In the genomic region with DNA sequence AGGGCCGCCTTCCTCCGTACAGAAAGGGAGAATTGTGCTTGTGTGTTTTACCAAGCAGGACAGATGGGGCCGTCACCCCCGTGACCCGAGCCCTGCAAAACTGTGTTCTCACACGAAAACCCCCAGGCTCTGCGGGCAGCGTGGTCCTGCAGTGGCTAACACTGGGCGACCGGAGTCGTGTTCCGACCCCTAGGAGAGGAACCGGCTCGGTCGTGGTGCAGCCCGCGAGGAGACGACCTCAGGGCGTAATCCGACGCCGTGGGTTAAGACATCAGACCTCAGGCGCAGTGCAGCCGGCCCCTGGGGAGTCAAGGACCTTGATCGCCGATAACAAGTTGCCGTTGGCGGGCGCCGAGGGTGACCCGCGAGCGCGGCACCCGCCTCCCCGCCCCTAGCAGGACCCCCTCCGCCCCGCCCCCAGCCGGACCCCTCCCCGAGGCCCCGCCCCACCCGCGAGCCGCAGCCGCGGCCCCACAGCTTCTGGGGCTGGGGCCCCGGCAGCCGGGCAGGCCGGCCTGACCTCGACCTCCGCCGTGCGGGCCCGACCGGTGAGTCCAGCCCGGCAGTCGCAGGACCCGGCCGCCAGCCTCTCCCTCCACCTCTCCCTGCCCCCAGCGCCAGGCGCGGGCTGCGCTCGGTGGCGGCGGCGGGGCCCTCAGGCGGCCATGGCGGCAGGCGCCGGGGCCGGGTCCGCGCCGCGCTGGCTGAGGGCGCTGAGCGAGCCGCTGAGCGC, we compare ENCODE assay signal across 8 cellular contexts. TPM values are rescaled to one million over a fixed set of nuclear protein-coding genes. Genes with fewer than 3 reads are reported as not detected.
A peak's percentile ranks its signal among the peaks of the same experiment; 100 is the strongest.
DNase-seq lines count a peak whose midpoint lies in the region; TF ChIP-seq lines count a peak whose summit lies in the region.

A gene (plus strand): TSS at position 444 of the 733 bp plus-strand sequence. CDS start 222 bp downstream, at position 666.

- H3K4me1 ChIP-seq in HEK293 (ENCODE audit: control insufficient read depth, insufficient read depth, low read length) (peaks cover 8% of the 10 kb centered on the region), skeletal muscle satellite cell (ENCODE audit: control insufficient read depth, insufficient read depth, low read length) (peaks cover 30% of the 10 kb centered on the region)

- CTCF ChIA-PET in HEK293 (lab: Yijun Ruan, JAX), result interaction anchor here (0.6 to 1.0 kb wide), 3 partner anchors 13 to 17 kb away, joined by 3 read pairs; no protein-coding TSS in a partner anchor

- H3K9me3 ChIP-seq in HEK293 (ENCODE audit: control insufficient read depth, insufficient read depth, low read depth, low read length) (no peaks in the 10 kb centered on the region), skeletal muscle satellite cell (replicated peaks; ENCODE audit: low read length) (no peaks in the 10 kb centered on the region)

- peak within 1 kb of the TSS; percentile 90 for H3K27ac ChIP-seq in HEK293 (ENCODE audit: extremely low read depth, low read depth, low read length)

- in situ Hi-C loops in astrocyte of the cerebellum (cut with HindIII; ENCODE audit: low sequenced_read_pairs), result no loop called here

- H3K27me3 ChIP-seq in skeletal muscle satellite cell (ENCODE audit: control insufficient read depth, insufficient read depth, low read length), result no peaks in the 10 kb centered on the region

- peak within 1 kb of the TSS; percentile 97 for H3K4me2 ChIP-seq in skeletal muscle satellite cell (ENCODE audit: low read length)

- H3K4me3 ChIP-seq in GM12864 (ENCODE audit: low read depth, low read length) (peak within 1 kb of the TSS; percentile 92), HEK293 (ENCODE audit: low read depth, low read length) (peak within 1 kb of the TSS; percentile 69), astrocyte of the cerebellum (ENCODE audit: low read depth, low read length) (peak within 1 kb of the TSS; percentile 78), iPS-11a (ENCODE audit: low read depth, low read length) (peak within 1 kb of the TSS; percentile 83), skeletal muscle satellite cell (ENCODE audit: low read length) (peak within 1 kb of the TSS; percentile 98)

- H3K36me3 ChIP-seq in HEK293 (ENCODE audit: control insufficient read depth in 2 of 2, insufficient read depth in 1 of 2, low read length in 2 of 2) (no peaks in the 10 kb centered on the region), skeletal muscle satellite cell (ENCODE audit: insufficient read depth, low read length) (no peaks in the 10 kb centered on the region)

- H3K9ac ChIP-seq in skeletal muscle satellite cell (ENCODE audit: low read depth, low read length), result peak within 1 kb of the TSS; percentile 90

- TF ChIP-seq CTCF in GM12864 (IDR thresholded peaks at IDR 0.05; ENCODE audit: low read depth, low read length, missing control alignments) (no peak), HEK293 (tag by site-specific recombination; IDR thresholded peaks at IDR 0.05) (no peak), astrocyte of the cerebellum (IDR thresholded peaks at IDR 0.05; ENCODE audit: low read depth, low read length, missing control alignments) (no peak)

- POLR2A ChIA-PET in HEK293 (lab: Yijun Ruan, JAX), result no interaction called here

- DNase-seq in GM12864 (ENCODE audit: low read depth) (peak; percentile 7), NAMALWA (ENCODE audit: low spot score) (peak; percentile 83), T-helper 9 cell (peak; percentile 52), astrocyte of the cerebellum (ENCODE audit: low read depth) (no peak), NCI-H446 treated with DMSO at 0.1 percent for 48 hours (lab: John Stamatoyannopoulos, UW) (no peak)

TF ChIP-seq in HEK293, 187 proteins besides CTCF, POLR2A, EP300 and RAD21 (continues in another document):
- TF ChIP-seq BCL11A (tag by site-specific recombination; IDR thresholded peaks at IDR 0.05; ENCODE audit: low read depth), result peak; percentile 57
- TF ChIP-seq ZNF830 (tag by site-specific recombination; IDR thresholded peaks at IDR 0.05; ENCODE audit: low read depth), result no peak
- 0 out of 2 replicates have a peak, but pooled peaks have one; percentile 14 for TF ChIP-seq ZNF76 (tag by site-specific recombination; IDR thresholded peaks at IDR 0.05; ENCODE audit: borderline replicate concordance, low read depth)
- peak; percentile 68 for TF ChIP-seq ZXDB (tag by site-specific recombination; IDR thresholded peaks at IDR 0.05)
- no peak for TF ChIP-seq ZNF624 (tag by site-specific recombination; IDR thresholded peaks at IDR 0.05)
- TF ChIP-seq ZNF366 (tag by site-specific recombination; conservative IDR thresholded peaks at IDR 0.05), result no peak
- TF ChIP-seq, protein P1, sequence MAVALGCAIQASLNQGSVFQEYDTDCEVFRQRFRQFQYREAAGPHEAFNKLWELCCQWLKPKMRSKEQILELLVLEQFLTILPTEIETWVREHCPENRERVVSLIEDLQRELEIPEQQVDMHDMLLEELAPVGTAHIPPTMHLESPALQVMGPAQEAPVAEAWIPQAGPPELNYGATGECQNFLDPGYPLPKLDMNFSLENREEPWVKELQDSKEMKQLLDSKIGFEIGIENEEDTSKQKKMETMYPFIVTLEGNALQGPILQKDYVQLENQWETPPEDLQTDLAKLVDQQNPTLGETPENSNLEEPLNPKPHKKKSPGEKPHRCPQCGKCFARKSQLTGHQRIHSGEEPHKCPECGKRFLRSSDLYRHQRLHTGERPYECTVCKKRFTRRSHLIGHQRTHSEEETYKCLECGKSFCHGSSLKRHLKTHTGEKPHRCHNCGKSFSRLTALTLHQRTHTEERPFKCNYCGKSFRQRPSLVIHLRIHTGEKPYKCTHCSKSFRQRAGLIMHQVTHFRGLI (tag by site-specific recombination; IDR thresholded peaks at IDR 0.05), result no peak
- TF ChIP-seq ZNF529 (tag by site-specific recombination; IDR thresholded peaks at IDR 0.05; ENCODE audit: insufficient replicate concordance), result no peak
- peak; percentile 12; the same call in 1 of the 2 replicates for TF ChIP-seq EGR2 (tag by site-specific recombination; IDR thresholded peaks at IDR 0.05; ENCODE audit: low read depth)
- peak; percentile 57 for TF ChIP-seq ZNF600 (tag by site-specific recombination; IDR thresholded peaks at IDR 0.05)
- no peak for TF ChIP-seq ZNF138 (tag by site-specific recombination; IDR thresholded peaks at IDR 0.05; ENCODE audit: borderline replicate concordance)
- no peak for TF ChIP-seq ZNF354C (tag by site-specific recombination; IDR thresholded peaks at IDR 0.05; ENCODE audit: borderline replicate concordance, low read depth)
- TF ChIP-seq HOXC10 (CRISPR knock-in tag; IDR thresholded peaks at IDR 0.05), result no peak
- 0 out of 2 replicates have a peak, but pooled peaks have one; percentile 27 for TF ChIP-seq SCRT2 (tag by site-specific recombination; IDR thresholded peaks at IDR 0.05)
- TF ChIP-seq SP7 (tag by site-specific recombination; IDR thresholded peaks at IDR 0.05), result peak; percentile 37; the same call in 1 of the 2 replicates
- TF ChIP-seq, protein P2, sequence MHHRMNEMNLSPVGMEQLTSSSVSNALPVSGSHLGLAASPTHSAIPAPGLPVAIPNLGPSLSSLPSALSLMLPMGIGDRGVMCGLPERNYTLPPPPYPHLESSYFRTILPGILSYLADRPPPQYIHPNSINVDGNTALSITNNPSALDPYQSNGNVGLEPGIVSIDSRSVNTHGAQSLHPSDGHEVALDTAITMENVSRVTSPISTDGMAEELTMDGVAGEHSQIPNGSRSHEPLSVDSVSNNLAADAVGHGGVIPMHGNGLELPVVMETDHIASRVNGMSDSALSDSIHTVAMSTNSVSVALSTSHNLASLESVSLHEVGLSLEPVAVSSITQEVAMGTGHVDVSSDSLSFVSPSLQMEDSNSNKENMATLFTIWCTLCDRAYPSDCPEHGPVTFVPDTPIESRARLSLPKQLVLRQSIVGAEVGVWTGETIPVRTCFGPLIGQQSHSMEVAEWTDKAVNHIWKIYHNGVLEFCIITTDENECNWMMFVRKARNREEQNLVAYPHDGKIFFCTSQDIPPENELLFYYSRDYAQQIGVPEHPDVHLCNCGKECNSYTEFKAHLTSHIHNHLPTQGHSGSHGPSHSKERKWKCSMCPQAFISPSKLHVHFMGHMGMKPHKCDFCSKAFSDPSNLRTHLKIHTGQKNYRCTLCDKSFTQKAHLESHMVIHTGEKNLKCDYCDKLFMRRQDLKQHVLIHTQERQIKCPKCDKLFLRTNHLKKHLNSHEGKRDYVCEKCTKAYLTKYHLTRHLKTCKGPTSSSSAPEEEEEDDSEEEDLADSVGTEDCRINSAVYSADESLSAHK (tag by site-specific recombination; IDR thresholded peaks at IDR 0.05), result peak; percentile 27; the same call in 1 of the 2 replicates
- no peak for TF ChIP-seq ZNF24 (tag by site-specific recombination; IDR thresholded peaks at IDR 0.05)
- no peak for TF ChIP-seq SETDB1 (IDR thresholded peaks at IDR 0.05; ENCODE audit: insufficient read length, low read length)
- TF ChIP-seq GLIS2 (tag by site-specific recombination; IDR thresholded peaks at IDR 0.05), result peak; percentile 71
- peak; percentile 65; the same call in 1 of the 2 replicates for TF ChIP-seq BCL11B (tag by site-specific recombination; IDR thresholded peaks at IDR 0.05; ENCODE audit: low read depth)
- peak; percentile 40; the same call in 1 of the 2 replicates for TF ChIP-seq KLF1 (tag by site-specific recombination; IDR thresholded peaks at IDR 0.05)
- TF ChIP-seq, protein P3, sequence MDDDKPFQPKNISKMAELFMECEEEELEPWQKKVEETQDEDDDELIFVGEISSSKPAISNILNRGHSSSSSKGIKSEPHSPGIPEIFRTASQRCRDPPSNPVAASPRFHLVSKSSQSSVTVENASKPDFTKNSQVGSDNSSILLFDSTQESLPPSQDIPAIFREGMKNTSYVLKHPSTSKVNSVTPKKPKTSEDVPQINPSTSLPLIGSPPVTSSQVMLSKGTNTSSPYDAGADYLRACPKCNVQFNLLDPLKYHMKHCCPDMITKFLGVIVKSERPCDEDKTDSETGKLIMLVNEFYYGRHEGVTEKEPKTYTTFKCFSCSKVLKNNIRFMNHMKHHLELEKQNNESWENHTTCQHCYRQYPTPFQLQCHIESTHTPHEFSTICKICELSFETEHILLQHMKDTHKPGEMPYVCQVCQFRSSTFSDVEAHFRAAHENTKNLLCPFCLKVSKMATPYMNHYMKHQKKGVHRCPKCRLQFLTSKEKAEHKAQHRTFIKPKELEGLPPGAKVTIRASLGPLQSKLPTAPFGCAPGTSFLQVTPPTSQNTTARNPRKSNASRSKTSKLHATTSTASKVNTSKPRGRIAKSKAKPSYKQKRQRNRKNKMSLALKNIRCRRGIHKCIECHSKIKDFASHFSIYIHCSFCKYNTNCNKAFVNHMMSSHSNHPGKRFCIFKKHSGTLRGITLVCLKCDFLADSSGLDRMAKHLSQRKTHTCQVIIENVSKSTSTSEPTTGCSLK (tag by site-specific recombination; IDR thresholded peaks at IDR 0.05), result no peak

RNA-seq across cellular contexts. Expression of the gene that starts here (rescaled TPM):
- total RNA-seq in skeletal muscle satellite cell (2012; rRNA removed), result 25.3 and 32.3 TPM in 2 replicates

Comparison
In these comparisons a context has a peak if more than half of its experiments do, and no peak if none do; other contexts are left out.
1. DNase-seq: peak in GM12864 (single experiment), NAMALWA (single experiment) and T-helper 9 cell (single experiment); none in astrocyte of the cerebellum (single experiment) and NCI-H446 treated with DMSO at 0.1 percent for 48 hours (single experiment).
2. Peak in every context shown above with its lines, with median percentiles within 50 percentile points of each other: H3K4me3 ChIP-seq.